In the genomic region with DNA sequence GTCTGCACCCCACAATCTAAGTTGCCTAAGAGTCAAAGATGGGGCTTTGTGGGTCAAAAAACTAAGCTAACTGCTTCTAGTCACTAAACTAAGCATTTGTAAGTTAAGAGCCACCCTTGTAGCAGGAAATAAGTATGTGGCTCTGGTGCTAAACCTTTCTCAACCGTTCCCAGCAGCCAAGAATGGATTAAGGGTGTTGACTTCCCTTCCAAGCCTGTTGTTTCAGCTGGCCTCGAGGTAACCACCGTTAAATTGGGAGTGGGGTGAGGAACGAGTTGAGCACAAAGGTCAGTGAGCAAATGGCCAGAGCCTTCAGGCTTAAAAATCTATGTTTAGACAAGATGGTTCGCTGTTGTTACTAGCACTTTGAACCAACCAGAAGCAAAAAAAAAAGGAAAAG, we compare ENCODE assay signal across 14 cellular contexts.
DNase-seq lines count a peak whose midpoint lies in the region; ATAC-seq and TF ChIP-seq lines count a peak whose summit lies in the region.
"Had no signal": no experiment of that assay in that cellular context is flagged by ENCODE, and none has a peak within 500 bp of the region (broad histone marks: within the 10 kb centered on the region; RNA-seq: fewer than 3 reads in every experiment).

No MANE protein-coding gene starts in this region.

- H3K4me3 ChIP-seq in mesenchymal stem cell (ENCODE audit: insufficient read depth in 1 of 2, low read depth in 1 of 2, low read length in 2 of 2) (no peak overlapping the region), esophagus squamous epithelium (no peak overlapping the region)
- H3K4me3 ChIP-seq: GM12878, transverse colon had no signal

- no peaks in the 10 kb centered on the region for H3K79me1 ChIP-seq in mesenchymal stem cell (replicated peaks; ENCODE audit: low read length, poor library complexity, severe bottlenecking)

- H3K4me2 ChIP-seq in mesenchymal stem cell (ENCODE audit: low read length, poor library complexity, severe bottlenecking): no peak overlapping the region

- intact Hi-C loops in activated T-helper 1 cell treated with anti-CD3 and anti-CD28 coated beads, Interleukin-12 subunit alpha, Interleukin-12 subunit beta, Interleukin-2, Interleukin-4 antibody, amounts not matched to agents 30 ng/mL and 10 ng/mL and 1 ng/mL, durations not matched to agents 14 hours and 24 hours and 36 hours (cut with micrococcal nuclease): no loop called here
- intact Hi-C loops in esophagus squamous epithelium (cut with DNase I): no loop called here

- no peak for ATAC-seq in stimulated activated naive CD8-positive, alpha-beta T cell treated with anti-CD3 and anti-CD28 coated beads, Interleukin-15, amount 100 ng/mL, for 72 hours
- no peak for ATAC-seq in GM21723 (IDR thresholded peaks at IDR 0.05; ENCODE audit: unreplicated experiment)
- ATAC-seq: GM12878, Panc1 had no signal

- no peak overlapping the region for H3K9ac ChIP-seq in mesenchymal stem cell (ENCODE audit: low read length)

- no peak overlapping the region for H3K14ac ChIP-seq in mesenchymal stem cell (ENCODE audit: low read length in 2 of 2)

- H3K4me3 Mint-ChIP-seq in stimulated activated naive CD8-positive, alpha-beta T cell treated with anti-CD3 and anti-CD28 coated beads, Interleukin-15, Interleukin-2, amounts not matched to agents 100 ng/mL and 50 ng/mL, for 24 hours: no peak overlapping the region
- H3K4me3 Mint-ChIP-seq in stimulated activated naive CD8-positive, alpha-beta T cell treated with anti-CD3 and anti-CD28 coated beads, Interleukin-15, amount 100 ng/mL, for 72 hours: no peak overlapping the region
- H3K4me3 Mint-ChIP-seq in activated T-helper 1 cell treated with anti-CD3 and anti-CD28 coated beads, Interleukin-12 subunit alpha, Interleukin-12 subunit beta, Interleukin-2, Interleukin-4 antibody, amounts not matched to agents 30 ng/mL and 10 ng/mL and 1 ng/mL, durations not matched to agents 14 hours and 24 hours and 36 hours: no peak overlapping the region

- H3K27ac ChIP-seq in mesenchymal stem cell (ENCODE audit: low read length, poor library complexity, severe bottlenecking) (peak overlapping the region; percentile 32), esophagus squamous epithelium (peak overlapping the region in 2 of 4 donors; percentile 12 to 29)

- H3K4me1 ChIP-seq in mesenchymal stem cell (ENCODE audit: control insufficient read depth, insufficient read depth, low read depth, low read length) (peaks cover 11% of the 10 kb centered on the region), esophagus squamous epithelium (peaks cover 4 to 31% (median 10%) of the 10 kb centered on the region in 3 donors)

- H3K18ac ChIP-seq in mesenchymal stem cell (ENCODE audit: low read depth in 1 of 2, low read length in 2 of 2): no peak overlapping the region

- peak overlapping the region; percentile 56 for H3K27ac Mint-ChIP-seq in stimulated activated naive CD8-positive, alpha-beta T cell treated with anti-CD3 and anti-CD28 coated beads, Interleukin-15, Interleukin-2, amounts not matched to agents 100 ng/mL and 50 ng/mL, for 24 hours
- H3K27ac Mint-ChIP-seq in stimulated activated naive CD8-positive, alpha-beta T cell treated with anti-CD3 and anti-CD28 coated beads, Interleukin-15, amount 100 ng/mL, for 72 hours: peak overlapping the region in 1 of 2 donors; percentile 42
- peak overlapping the region; percentile 18 for H3K27ac Mint-ChIP-seq in activated T-helper 1 cell treated with anti-CD3 and anti-CD28 coated beads, Interleukin-12 subunit alpha, Interleukin-12 subunit beta, Interleukin-2, Interleukin-4 antibody, amounts not matched to agents 30 ng/mL and 10 ng/mL and 1 ng/mL, durations not matched to agents 14 hours and 24 hours and 36 hours

- no peaks in the 10 kb centered on the region for H3K27me3 Mint-ChIP-seq in stimulated activated naive CD8-positive, alpha-beta T cell treated with anti-CD3 and anti-CD28 coated beads, Interleukin-15, Interleukin-2, amounts not matched to agents 100 ng/mL and 50 ng/mL, for 24 hours
- H3K27me3 Mint-ChIP-seq in stimulated activated naive CD8-positive, alpha-beta T cell treated with anti-CD3 and anti-CD28 coated beads, Interleukin-15, amount 100 ng/mL, for 72 hours: no peaks in the 10 kb centered on the region
- H3K27me3 Mint-ChIP-seq in activated T-helper 1 cell treated with anti-CD3 and anti-CD28 coated beads, Interleukin-12 subunit alpha, Interleukin-12 subunit beta, Interleukin-2, Interleukin-4 antibody, amounts not matched to agents 30 ng/mL and 10 ng/mL and 1 ng/mL, durations not matched to agents 14 hours and 24 hours and 36 hours (ENCODE audit: insufficient read depth): no peaks in the 10 kb centered on the region

- H3K4me1 Mint-ChIP-seq in stimulated activated naive CD8-positive, alpha-beta T cell treated with anti-CD3 and anti-CD28 coated beads, Interleukin-15, Interleukin-2, amounts not matched to agents 100 ng/mL and 50 ng/mL, for 24 hours (ENCODE audit: low read depth): peaks cover 52% of the 10 kb centered on the region
- H3K4me1 Mint-ChIP-seq in stimulated activated naive CD8-positive, alpha-beta T cell treated with anti-CD3 and anti-CD28 coated beads, Interleukin-15, amount 100 ng/mL, for 72 hours: peaks cover 60% of the 10 kb centered on the region
- H3K4me1 Mint-ChIP-seq in activated T-helper 1 cell treated with anti-CD3 and anti-CD28 coated beads, Interleukin-12 subunit alpha, Interleukin-12 subunit beta, Interleukin-2, Interleukin-4 antibody, amounts not matched to agents 30 ng/mL and 10 ng/mL and 1 ng/mL, durations not matched to agents 14 hours and 24 hours and 36 hours (ENCODE audit: low read depth): peaks cover 41% of the 10 kb centered on the region

- no peak for TF ChIP-seq CTCF in esophagus squamous epithelium (IDR thresholded peaks at IDR 0.05)

- H3K27me3 ChIP-seq in mesenchymal stem cell (ENCODE audit: control insufficient read depth in 1 of 2, insufficient read depth in 1 of 2, low read length in 2 of 2) (peaks cover 5 to 12% of the 10 kb centered on the region in 2 experiments), esophagus squamous epithelium (peaks cover 0 to 14% (median 0%) of the 10 kb centered on the region in 4 donors)
- H3K27me3 ChIP-seq: transverse colon had no signal

- no peak overlapping the region for H4K91ac ChIP-seq in mesenchymal stem cell (ENCODE audit: low read length)

- H3K36me3 Mint-ChIP-seq in stimulated activated naive CD8-positive, alpha-beta T cell treated with anti-CD3 and anti-CD28 coated beads, Interleukin-15, Interleukin-2, amounts not matched to agents 100 ng/mL and 50 ng/mL, for 24 hours (ENCODE audit: low read depth): no peaks in the 10 kb centered on the region
- peaks cover 5% of the 10 kb centered on the region for H3K36me3 Mint-ChIP-seq in activated T-helper 1 cell treated with anti-CD3 and anti-CD28 coated beads, Interleukin-12 subunit alpha, Interleukin-12 subunit beta, Interleukin-2, Interleukin-4 antibody, amounts not matched to agents 30 ng/mL and 10 ng/mL and 1 ng/mL, durations not matched to agents 14 hours and 24 hours and 36 hours (ENCODE audit: low read depth)

- no peak overlapping the region for H2BK12ac ChIP-seq in mesenchymal stem cell (ENCODE audit: low read length in 2 of 2)

- H2BK120ac ChIP-seq in mesenchymal stem cell (ENCODE audit: low read depth, low read length): no peak overlapping the region

- no peak for TF ChIP-seq POLR2A in esophagus squamous epithelium (IDR thresholded peaks at IDR 0.05)

- H3K23ac ChIP-seq in mesenchymal stem cell (ENCODE audit: low read length in 2 of 2): no peak overlapping the region

- no peak overlapping the region for H2AFZ ChIP-seq in mesenchymal stem cell (ENCODE audit: low read depth, low read length)

- H3K9me3 ChIP-seq in mesenchymal stem cell (ENCODE audit: control insufficient read depth, low read length): no peaks in the 10 kb centered on the region
- H3K9me3 ChIP-seq in esophagus squamous epithelium: no peaks in the 10 kb centered on the region
- H3K9me3 ChIP-seq: transverse colon had no signal

- WGBS in mesenchymal stem cell: 48% methylated on average over 4 of the region's 5 CpGs
- WGBS in esophagus squamous epithelium, 2 donors: 11 to 15% methylated on average over 5 of the region's 5 CpGs

- no peak for DNase-seq in stimulated activated naive CD8-positive, alpha-beta T cell treated with anti-CD3 and anti-CD28 coated beads, Interleukin-15, amount 100 ng/mL, for 72 hours
- no peak for DNase-seq in activated T-helper 1 cell treated with anti-CD3 and anti-CD28 coated beads, Interleukin-12 subunit alpha, Interleukin-12 subunit beta, Interleukin-2, Interleukin-4 antibody, amounts not matched to agents 30 ng/mL and 10 ng/mL and 1 ng/mL, durations not matched to agents 14 hours and 24 hours and 36 hours (ENCODE audit: low spot score)
- DNase-seq in mesenchymal stem cell: no peak
- DNase-seq in DMS153 treated with DMSO at 0.1 percent for 48 hours (lab: John Stamatoyannopoulos, UW; ENCODE audit: unreplicated experiment): no peak
- no peak for DNase-seq in esophagus squamous epithelium (lab: John Stamatoyannopoulos, UW)
- DNase-seq in HuH-7.5 (ENCODE audit: low spot score): no peak
- DNase-seq: cerebellar nuclear complex, hypothalamus, NCI-H1436 treated with DMSO at 0.1 percent for 48 hours had no signal

- H4K8ac ChIP-seq in mesenchymal stem cell (ENCODE audit: low read length): peak overlapping the region; percentile 33

- H3K4ac ChIP-seq in mesenchymal stem cell (ENCODE audit: low read depth in 1 of 2, low read length in 2 of 2): no peak overlapping the region

- H3K36me3 ChIP-seq in mesenchymal stem cell (ENCODE audit: control insufficient read depth in 1 of 2, insufficient read depth in 2 of 2, low read depth in 1 of 2, low read length in 2 of 2) (no peaks in the 10 kb centered on the region), esophagus squamous epithelium (no peaks in the 10 kb centered on the region)
- H3K36me3 ChIP-seq: transverse colon had no signal

- peaks cover 5% of the 10 kb centered on the region for H3K9me3 Mint-ChIP-seq in stimulated activated naive CD8-positive, alpha-beta T cell treated with anti-CD3 and anti-CD28 coated beads, Interleukin-15, Interleukin-2, amounts not matched to agents 100 ng/mL and 50 ng/mL, for 24 hours
- H3K9me3 Mint-ChIP-seq in stimulated activated naive CD8-positive, alpha-beta T cell treated with anti-CD3 and anti-CD28 coated beads, Interleukin-15, amount 100 ng/mL, for 72 hours: peaks cover 7 to 16% of the 10 kb centered on the region in 2 donors
- H3K9me3 Mint-ChIP-seq in activated T-helper 1 cell treated with anti-CD3 and anti-CD28 coated beads, Interleukin-12 subunit alpha, Interleukin-12 subunit beta, Interleukin-2, Interleukin-4 antibody, amounts not matched to agents 30 ng/mL and 10 ng/mL and 1 ng/mL, durations not matched to agents 14 hours and 24 hours and 36 hours: peaks cover 4% of the 10 kb centered on the region

- no peak overlapping the region for H2AK5ac ChIP-seq in mesenchymal stem cell (ENCODE audit: low read length, severe bottlenecking)

- H2BK15ac ChIP-seq in mesenchymal stem cell (ENCODE audit: low read depth, poor library complexity, severe bottlenecking): no peak overlapping the region

- H2BK5ac ChIP-seq in mesenchymal stem cell (ENCODE audit: low read depth, low read length, poor library complexity, severe bottlenecking): no peak overlapping the region
